Comparison of ENCODE assay signal across 16 cellular contexts in the genomic region with DNA sequence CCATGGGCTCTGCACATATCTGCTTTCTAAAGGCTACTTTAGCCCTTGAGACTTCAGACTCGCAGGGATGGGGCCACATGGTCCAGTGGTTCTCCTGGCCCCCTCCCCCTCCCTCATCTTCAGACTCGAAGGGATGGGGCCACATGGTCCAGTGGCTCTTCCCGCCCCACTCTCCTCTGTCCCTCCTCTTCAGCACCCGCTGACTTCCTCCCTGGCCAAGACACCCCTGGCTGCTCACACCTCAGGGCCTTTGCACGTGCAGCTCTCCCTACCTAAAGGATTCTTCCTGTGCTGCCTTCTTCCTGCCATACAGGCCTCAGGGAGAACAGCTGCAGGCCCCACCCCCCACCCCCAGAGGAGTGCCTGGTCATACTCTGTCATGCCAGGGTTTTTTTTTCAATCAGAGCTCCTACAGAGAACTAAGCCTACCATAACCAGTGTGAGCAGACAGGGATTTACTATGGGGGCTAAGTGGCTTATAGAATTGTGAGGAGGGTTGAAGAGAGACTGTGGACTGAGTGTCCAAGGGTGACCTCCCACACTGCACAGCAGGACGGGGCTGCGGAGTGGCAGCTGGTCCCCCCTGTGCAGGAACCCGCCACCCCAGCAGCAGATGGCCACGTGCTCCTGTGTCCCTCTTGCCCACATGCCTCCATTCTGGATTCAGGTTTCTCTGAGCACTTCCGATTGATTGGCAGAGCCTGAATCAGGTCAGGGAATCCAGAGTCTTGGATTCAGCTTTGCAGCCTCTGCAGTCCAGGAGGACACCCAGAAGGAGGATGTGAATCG. TPM values are rescaled to one million over a fixed set of nuclear protein-coding genes. Genes with fewer than 3 reads are reported as not detected.
DNase-seq lines count a peak whose midpoint lies in the region; TF ChIP-seq lines count a peak whose summit lies in the region.
"Had no signal": no experiment of that assay in that cellular context is flagged by ENCODE, and none has a peak within 500 bp of the region (broad histone marks: within the 10 kb centered on the region; RNA-seq: fewer than 3 reads in every experiment).

No MANE protein-coding gene starts in this region.

- TF ChIP-seq POLR2A in esophagus squamous epithelium (IDR thresholded peaks at IDR 0.05) (no peak), uterus (IDR thresholded peaks at IDR 0.05) (no peak)

- H3K4me1 ChIP-seq in esophagus squamous epithelium (peaks cover 17 to 42% (median 19%) of the 10 kb centered on the region in 3 donors), A673 (ENCODE audit: insufficient read depth, low read length, poor library complexity, severe bottlenecking) (no peaks in the 10 kb centered on the region), uterus (peaks cover 5 to 7% of the 10 kb centered on the region in 2 donors)
- H3K4me1 ChIP-seq: SJSA1 had no signal

- TF ChIP-seq CTCF in GM10248 (IDR thresholded peaks at IDR 0.05; ENCODE audit: control extremely low read depth, extremely low read depth, low read depth, missing control alignments) (no peak), esophagus squamous epithelium (IDR thresholded peaks at IDR 0.05) (no peak), A673 (conservative IDR thresholded peaks at IDR 0.05; ENCODE audit: low read depth, low read length) (no peak), uterus (IDR thresholded peaks at IDR 0.05) (no peak)

- CTCF ChIA-PET in GM10248 (lab: Yijun Ruan, JAX) = interaction anchor here (1.9 kb wide), 1 partner anchor 11 kb away, joined by 9 read pairs; no protein-coding TSS in a partner anchor
- CTCF ChIA-PET in A673 (lab: Charles Lee) = no interaction called here

- no peak overlapping the region for H3K4me3 ChIP-seq in esophagus squamous epithelium
- no peak overlapping the region for H3K4me3 ChIP-seq in A673 (ENCODE audit: low read depth, low read length, poor library complexity, severe bottlenecking)
- H3K4me3 ChIP-seq in uterus = no peak overlapping the region
- H3K4me3 ChIP-seq: left lung, SJSA1, transverse colon had no signal

- H3K27ac ChIP-seq in esophagus squamous epithelium = peak overlapping the region; percentile 6 to 78 (median 70)
- no peak overlapping the region for H3K27ac ChIP-seq in A673 (ENCODE audit: low read depth, low read length, poor library complexity, severe bottlenecking)
- peak overlapping the region in 1 of 2 donors; percentile 57 for H3K27ac ChIP-seq in uterus
- H3K27ac ChIP-seq: left lung, SJSA1 had no signal

- DNase-seq in GM10248 (ENCODE audit: extremely low spot score) (peak; percentile 11), NCI-H524 treated with DMSO at 0.1 percent for 48 hours (lab: John Stamatoyannopoulos, UW) (peak; percentile 65), esophagus squamous epithelium (lab: John Stamatoyannopoulos, UW) (no peak), retina (peak; percentile 31), ureter (ENCODE audit: low spot score) (no peak), A673 (ENCODE audit: low spot score) (no peak), uterus (no peak), COR-L47 (lab: John Stamatoyannopoulos, UW) (no peak)
- DNase-seq: activated B cell treated with CpG ODN at 0.5 μM for 24 hours; occipital lobe; stimulated activated naive CD8-positive, alpha-beta T cell treated with anti-CD3 and anti-CD28 coated beads, Interleukin-15, amount 100 ng/mL, for 72 hours; T-helper 2 cell had no signal

- H3K9me3 ChIP-seq in esophagus squamous epithelium (peaks cover 0 to 3% (median 0%) of the 10 kb centered on the region in 3 donors), A673 (ENCODE audit: low read depth, low read length, poor library complexity, severe bottlenecking) (peaks cover 5% of the 10 kb centered on the region), uterus (no peaks in the 10 kb centered on the region)
- H3K9me3 ChIP-seq: SJSA1, transverse colon had no signal

- intact Hi-C loops in esophagus squamous epithelium (cut with DNase I) (no loop called here), A673 (cut with micrococcal nuclease; ENCODE audit: unreplicated experiment) (no loop called here), uterus (cut with DNase I; ENCODE audit: low total_unique reads) (no loop called here)

- no TSS peak for BruUV-seq in A673 (replicated peaks; lab: Mats Ljungman, UMichigan)

- no peaks in the 10 kb centered on the region for H3K36me3 ChIP-seq in esophagus squamous epithelium
- H3K36me3 ChIP-seq in A673 (ENCODE audit: insufficient read depth, low read length, poor library complexity, severe bottlenecking) = no peaks in the 10 kb centered on the region
- no peaks in the 10 kb centered on the region for H3K36me3 ChIP-seq in uterus
- H3K36me3 ChIP-seq: left lung, SJSA1, transverse colon had no signal

- H3K27me3 ChIP-seq in esophagus squamous epithelium (no peaks in the 10 kb centered on the region), A673 (replicated peaks; ENCODE audit: insufficient read depth, low read depth, low read length, poor library complexity) (peaks cover 14% of the 10 kb centered on the region), uterus (no peaks in the 10 kb centered on the region)
- H3K27me3 ChIP-seq: SJSA1 had no signal

- 72 to 76% methylated on average over 6 to 9 of the region's 11 CpGs for WGBS in esophagus squamous epithelium, 2 donors

- POLR2A ChIA-PET in GM10248 (lab: Yijun Ruan, JAX) (no interaction called here), A673 (lab: Charles Lee; ENCODE audit: low non-redundant PET) (no interaction called here)

RNA-seq across cellular contexts. Expression of a gene that starts 6.1 kb away (rescaled TPM):
- total RNA-seq in esophagus squamous epithelium (10 to 100 TPM; 14.5 to 53.4 (median 21.3) TPM), ureter (36.6 TPM), A673 (2021) (2.3 and 4.8 TPM in 2 replicates), uterus (100 to 1,000 TPM in 2 of 4 donors, 10 to 100 TPM in 2; 60.6 to 262 (median 115) TPM)
- total RNA-seq: HT1080 had no signal

Comparison
In these comparisons a context has a peak if more than half of its experiments do, and no peak if none do; other contexts are left out.
1. DNase-seq: peak in GM10248 (single experiment), NCI-H524 treated with DMSO at 0.1 percent for 48 hours (single experiment) and retina (single experiment); none in esophagus squamous epithelium (single experiment), ureter (single experiment), A673 (single experiment), uterus (0 of 2) and COR-L47 (single experiment).